14 cellular contexts compared by ENCODE assay signal in the genomic region with DNA sequence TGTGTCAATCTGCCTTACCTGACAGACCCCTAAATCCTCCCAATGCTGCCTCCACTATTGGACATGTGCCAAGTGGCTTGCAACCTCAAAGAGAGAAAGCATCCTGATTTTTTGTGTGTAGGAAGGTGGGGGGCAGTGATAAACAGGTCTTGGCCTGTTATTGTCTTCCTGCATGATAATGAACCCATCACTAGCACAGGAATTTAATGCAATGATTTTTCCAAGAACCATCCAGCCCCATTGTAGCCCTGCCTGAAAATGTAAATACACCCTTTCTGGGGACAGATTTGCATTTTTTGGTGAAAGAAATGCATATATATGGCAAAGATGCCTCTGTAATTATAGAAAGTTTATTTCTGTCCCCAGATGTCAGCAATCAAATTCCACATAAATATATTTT.
DNase-seq lines count a peak whose midpoint lies in the region; ATAC-seq, FAIRE-seq and TF ChIP-seq lines count a peak whose summit lies in the region.
"Had no signal": no experiment of that assay in that cellular context is flagged by ENCODE, and none has a peak within 500 bp of the region (broad histone marks: within the 10 kb centered on the region; RNA-seq: fewer than 3 reads in every experiment).

No MANE protein-coding gene starts in this region.

- no peak overlapping the region for H2AFZ ChIP-seq in GM23338

- H3K27ac Mint-ChIP-seq in GM23338, result no peak overlapping the region
- H3K27ac Mint-ChIP-seq in stimulated activated naive CD8-positive, alpha-beta T cell treated with anti-CD3 and anti-CD28 coated beads, Interleukin-15, amount 100 ng/mL, for 72 hours, result no peak overlapping the region

- no peak overlapping the region for H4K5ac ChIP-seq in mesendoderm (ENCODE audit: low read length)

- no peak overlapping the region for H3K4ac ChIP-seq in mesendoderm (ENCODE audit: low read depth, low read length)

- TF ChIP-seq POLR2A in sigmoid colon (IDR thresholded peaks at IDR 0.05), result no peak

- H3K4me1 ChIP-seq in GM23338 (ENCODE audit: insufficient read depth) (peaks cover 8% of the 10 kb centered on the region; the same call in 1 of the 2 replicates), kidney (ENCODE audit: control insufficient read depth in 1 of 2, insufficient read depth in 1 of 2, low read depth in 1 of 2, low read length in 2 of 2) (peaks cover 18 to 47% of the 10 kb centered on the region in 2 donors), sigmoid colon (peaks cover 0 to 49% (median 38%) of the 10 kb centered on the region in 4 donors), mesendoderm (ENCODE audit: control insufficient read depth, low read depth, low read length) (no peaks in the 10 kb centered on the region)

- H3K9me3 ChIP-seq in kidney (ENCODE audit: control insufficient read depth in 1 of 2, low read length in 2 of 2) (no peaks in the 10 kb centered on the region), sigmoid colon (no peaks in the 10 kb centered on the region)

- no peak for TF ChIP-seq CTCF in GM23338 (conservative IDR thresholded peaks at IDR 0.05; ENCODE audit: low read depth in 2 of 2)
- TF ChIP-seq CTCF in kidney (IDR thresholded peaks at IDR 0.05; ENCODE audit: borderline replicate concordance, extremely low read depth, insufficient read depth), result no peak
- no peak for TF ChIP-seq CTCF in sigmoid colon (IDR thresholded peaks at IDR 0.05)

- no peak for ATAC-seq in GM23338
- no peak for ATAC-seq in stimulated activated naive CD8-positive, alpha-beta T cell treated with anti-CD3 and anti-CD28 coated beads, Interleukin-15, amount 100 ng/mL, for 72 hours

- H3K36me3 ChIP-seq in GM23338 (ENCODE audit: insufficient read depth) (no peaks in the 10 kb centered on the region), kidney (ENCODE audit: control insufficient read depth in 1 of 2, insufficient read depth in 2 of 2, low read length in 2 of 2) (no peaks in the 10 kb centered on the region), sigmoid colon (no peaks in the 10 kb centered on the region), mesendoderm (ENCODE audit: control insufficient read depth, insufficient read depth, low read length) (no peaks in the 10 kb centered on the region)

- intact Hi-C loops in kidney (cut with DNase I) (no loop called here), sigmoid colon (cut with DNase I) (loop anchor here (1.0 to 10.0 kb wide), 5 partner anchors 29 to 243 kb away; no protein-coding TSS in a partner anchor)

- no peak overlapping the region for H4K8ac ChIP-seq in mesendoderm (ENCODE audit: low read depth, low read length)

- H3K9ac ChIP-seq in kidney (ENCODE audit: low read length in 2 of 2), result peak overlapping the region; percentile 9 to 34
- H3K9ac ChIP-seq in mesendoderm (ENCODE audit: low read length), result no peak overlapping the region

- H3K4me3 ChIP-seq in GM23338 (no peak overlapping the region), kidney (ENCODE audit: low read length in 2 of 2) (peak overlapping the region; percentile 18 to 37), sigmoid colon (no peak overlapping the region), mesendoderm (ENCODE audit: low read length) (no peak overlapping the region)

- H3K23ac ChIP-seq in mesendoderm (ENCODE audit: low read length), result no peak overlapping the region

- no peaks in the 10 kb centered on the region for H3F3A ChIP-seq in GM23338 (replicated peaks; ENCODE audit: low read depth)

- no peaks in the 10 kb centered on the region for H3K79me1 ChIP-seq in mesendoderm (ENCODE audit: low read length)

- no peak for DNase-seq in GM23338 (ENCODE audit: low spot score)
- DNase-seq in NCI-H2227 treated with DMSO at 0.1 percent for 48 hours (lab: John Stamatoyannopoulos, UW), result peak; percentile 14
- DNase-seq in kidney, result no peak
- no peak for DNase-seq in sigmoid colon
- DNase-seq in mesendoderm, result no peak
- DNase-seq in nucleus accumbens (lab: John Stamatoyannopoulos, UW), result no peak
- no peak for DNase-seq in stimulated activated naive CD8-positive, alpha-beta T cell treated with anti-CD3 and anti-CD28 coated beads, Interleukin-15, amount 100 ng/mL, for 72 hours
- DNase-seq: AML-193, DMS79 treated with DMSO at 0.1 percent for 48 hours, KBM-7, NCI-H2029 treated with DMSO at 0.1 percent for 48 hours, NCI-H2171 treated with DMSO at 0.1 percent for 48 hours had no signal

- no peak overlapping the region for H2BK5ac ChIP-seq in mesendoderm (ENCODE audit: low read length)

- no peak overlapping the region for H3K27ac ChIP-seq in GM23338 (ENCODE audit: low read depth)
- peak overlapping the region; percentile 36 to 83 for H3K27ac ChIP-seq in kidney (ENCODE audit: low read depth in 2 of 2, low read length in 2 of 2)
- peak overlapping the region in 3 of 4 donors; percentile 44 to 59 (median 59) for H3K27ac ChIP-seq in sigmoid colon
- H3K27ac ChIP-seq in mesendoderm (ENCODE audit: low read depth, low read length), result no peak overlapping the region
- H3K27ac ChIP-seq: C4-2B, SK-N-MC had no signal

- H3K18ac ChIP-seq in mesendoderm (ENCODE audit: low read length), result no peak overlapping the region

- H4K20me1 ChIP-seq in GM23338 (replicated peaks; ENCODE audit: insufficient read depth), result no peaks in the 10 kb centered on the region

- H3K27me3 ChIP-seq in GM23338 (ENCODE audit: insufficient read depth) (no peaks in the 10 kb centered on the region), sigmoid colon (no peaks in the 10 kb centered on the region), mesendoderm (ENCODE audit: insufficient read depth, low read length, poor library complexity) (no peaks in the 10 kb centered on the region)

- peaks cover 8% of the 10 kb centered on the region; the same call in 1 of the 2 replicates for H3K9me2 ChIP-seq in GM23338 (ENCODE audit: insufficient read depth)

- no peak overlapping the region for H3K4me3 Mint-ChIP-seq in GM23338
- H3K4me3 Mint-ChIP-seq in stimulated activated naive CD8-positive, alpha-beta T cell treated with anti-CD3 and anti-CD28 coated beads, Interleukin-15, amount 100 ng/mL, for 72 hours, result no peak overlapping the region

- H3K79me2 ChIP-seq in GM23338 (replicated peaks; ENCODE audit: insufficient read depth), result no peaks in the 10 kb centered on the region
- H3K79me2 ChIP-seq in mesendoderm (ENCODE audit: control insufficient read depth, insufficient read depth, low read length), result no peaks in the 10 kb centered on the region

- H2BK15ac ChIP-seq in mesendoderm (replicated peaks; ENCODE audit: low read depth), result no peak overlapping the region

- H3K4me2 ChIP-seq in GM23338 (peak overlapping the region; percentile 60), mesendoderm (ENCODE audit: low read length) (no peak overlapping the region)

- FAIRE-seq in kidney (lab: Jason Lieb, UNC), result no peak

- H3K9me3 Mint-ChIP-seq in GM23338, result peaks cover 12% of the 10 kb centered on the region; the same call in 1 of the 3 replicates
- H3K9me3 Mint-ChIP-seq in stimulated activated naive CD8-positive, alpha-beta T cell treated with anti-CD3 and anti-CD28 coated beads, Interleukin-15, amount 100 ng/mL, for 72 hours, result peaks cover 16 to 25% of the 10 kb centered on the region in 2 donors

- peaks cover 8% of the 10 kb centered on the region; the same call in 2 of the 3 replicates for H3K36me3 Mint-ChIP-seq in GM23338 (ENCODE audit: low read depth)

- H3K56ac ChIP-seq in mesendoderm (ENCODE audit: low read length), result no peak overlapping the region

- H2BK120ac ChIP-seq in mesendoderm (ENCODE audit: low read depth, low read length), result no peak overlapping the region

- no peak for TF ChIP-seq EP300 in sigmoid colon (IDR thresholded peaks at IDR 0.05)

- no peak overlapping the region for H2AK5ac ChIP-seq in mesendoderm (ENCODE audit: low read length)

- H3K4me1 Mint-ChIP-seq in GM23338, result peaks cover 13% of the 10 kb centered on the region; the same call in 2 of the 3 replicates
- H3K4me1 Mint-ChIP-seq in stimulated activated naive CD8-positive, alpha-beta T cell treated with anti-CD3 and anti-CD28 coated beads, Interleukin-15, amount 100 ng/mL, for 72 hours, result no peaks in the 10 kb centered on the region

- H3K27me3 Mint-ChIP-seq in GM23338 (ENCODE audit: insufficient read depth, low read depth, poor library complexity), result peaks cover 4% of the 10 kb centered on the region
- peaks cover 11% of the 10 kb centered on the region for H3K27me3 Mint-ChIP-seq in stimulated activated naive CD8-positive, alpha-beta T cell treated with anti-CD3 and anti-CD28 coated beads, Interleukin-15, amount 100 ng/mL, for 72 hours

TF ChIP-seq in GM23338, 12 proteins besides CTCF, POLR2A, EP300 and RAD21:
- no peak for TF ChIP-seq JUNB (IDR thresholded peaks at IDR 0.05; ENCODE audit: unreplicated experiment)

Comparison
In these comparisons a context has a peak if more than half of its experiments do, and no peak if none do; other contexts are left out.
1. H3K27ac ChIP-seq: peak in kidney (2 of 2) and sigmoid colon (3 of 4); none in GM23338 (single experiment) and mesendoderm (single experiment).
2. H3K4me3 ChIP-seq: peak in kidney (2 of 2); none in GM23338 (single experiment), sigmoid colon (0 of 4) and mesendoderm (single experiment).